8 cellular contexts compared by ENCODE assay signal in the genomic region with DNA sequence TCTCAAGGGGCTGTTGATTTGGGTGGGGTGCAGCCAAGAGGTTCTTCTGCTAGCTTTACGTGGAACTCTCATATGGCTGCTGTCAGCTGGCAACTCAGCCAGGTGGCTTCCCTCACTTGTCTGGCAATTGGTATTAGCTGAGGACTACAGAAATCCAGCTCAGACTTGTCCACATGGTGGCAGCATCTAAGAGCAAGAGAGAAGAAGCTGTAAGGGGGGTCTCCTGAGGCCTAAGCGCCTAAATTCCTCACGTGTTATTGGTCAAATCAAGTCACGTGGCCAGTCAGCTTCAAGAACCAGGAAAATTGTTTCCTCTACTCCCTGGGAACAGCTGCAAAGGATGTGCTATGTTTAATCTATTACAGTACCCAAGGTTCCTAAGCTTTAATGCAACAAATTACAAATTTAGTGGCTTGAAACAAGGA. TPM values are rescaled to one million over a fixed set of nuclear protein-coding genes. Genes with fewer than 3 reads are reported as not detected.
DNase-seq lines count a peak whose midpoint lies in the region; ATAC-seq, FAIRE-seq and TF ChIP-seq lines count a peak whose summit lies in the region.

No MANE protein-coding gene starts in this region.

- peaks cover 6% of the 10 kb centered on the region for H3K36me3 Mint-ChIP-seq in Caco-2 (ENCODE audit: insufficient read depth, unreplicated experiment)
- no peaks in the 10 kb centered on the region for H3K36me3 Mint-ChIP-seq in activated CD4-positive, alpha-beta T cell treated with anti-CD3 and anti-CD28 coated beads, Interleukin-2, amount 10 ng/mL, durations not matched to agents 24 days and 14 days (ENCODE audit: low read depth)

- DNase-seq in Caco-2 (peak; percentile 69 to 83), NCI-H345 treated with DMSO at 0.1 percent for 48 hours (lab: John Stamatoyannopoulos, UW; ENCODE audit: unreplicated experiment) (peak; percentile 59), heart left ventricle (peak in 4 of 5 donors; percentile 83 to 85 (median 84)), small intestine (peak; percentile 51), putamen (ENCODE audit: low spot score) (no peak)
- DNase-seq in activated CD4-positive, alpha-beta T cell treated with anti-CD3 and anti-CD28 coated beads, Interleukin-2, amount 10 ng/mL, durations not matched to agents 24 days and 14 days, result peak; percentile 71

- peaks cover 4% of the 10 kb centered on the region for H3K27me3 Mint-ChIP-seq in Caco-2 (ENCODE audit: insufficient read depth, unreplicated experiment)
- peaks cover 24% of the 10 kb centered on the region for H3K27me3 Mint-ChIP-seq in activated CD4-positive, alpha-beta T cell treated with anti-CD3 and anti-CD28 coated beads, Interleukin-2, amount 10 ng/mL, durations not matched to agents 24 days and 14 days

- no peaks in the 10 kb centered on the region for H3K9me3 Mint-ChIP-seq in Caco-2 (ENCODE audit: unreplicated experiment)
- H3K9me3 Mint-ChIP-seq in activated CD4-positive, alpha-beta T cell treated with anti-CD3 and anti-CD28 coated beads, Interleukin-2, amount 10 ng/mL, durations not matched to agents 24 days and 14 days, result no peaks in the 10 kb centered on the region

- no peak overlapping the region for H3K4me3 Mint-ChIP-seq in Caco-2 (ENCODE audit: unreplicated experiment)
- H3K4me3 Mint-ChIP-seq in activated CD4-positive, alpha-beta T cell treated with anti-CD3 and anti-CD28 coated beads, Interleukin-2, amount 10 ng/mL, durations not matched to agents 24 days and 14 days, result no peak overlapping the region

- H3K9me3 ChIP-seq in Caco-2 (peaks cover 3% of the 10 kb centered on the region; the same call in 1 of the 2 replicates), HEK293 (ENCODE audit: control insufficient read depth, insufficient read depth, low read depth, low read length) (no peaks in the 10 kb centered on the region), heart left ventricle (no peaks in the 10 kb centered on the region), small intestine (ENCODE audit: control insufficient read depth, low read depth) (no peaks in the 10 kb centered on the region)

- FAIRE-seq in small intestine (lab: Jason Lieb, UNC), result no peak

- CTCF ChIA-PET in Caco-2 (lab: Charles Lee), result interaction anchor here (0.6 to 1.3 kb wide), 17 partner anchors 11 to 353 kb away, joined by 3 to 42 read pairs (median 5); a partner anchor contains a TSS
- CTCF ChIA-PET in HEK293 (lab: Yijun Ruan, JAX), result interaction anchor here (0.5 to 12.7 kb wide), 24 partner anchors 9 to 486 kb away, joined by 3 to 380 read pairs (median 4); a partner anchor contains a TSS

- H3K27ac Mint-ChIP-seq in Caco-2 (ENCODE audit: unreplicated experiment), result no peak overlapping the region
- H3K27ac Mint-ChIP-seq in activated CD4-positive, alpha-beta T cell treated with anti-CD3 and anti-CD28 coated beads, Interleukin-2, amount 10 ng/mL, durations not matched to agents 24 days and 14 days, result no peak overlapping the region

- no peak for TF ChIP-seq POLR2A in heart left ventricle (IDR thresholded peaks at IDR 0.05)

- POLR2A ChIA-PET in Caco-2 (lab: Charles Lee) (no interaction called here), HEK293 (lab: Yijun Ruan, JAX) (interaction anchor here (2.3 kb wide), 1 partner anchor 19 kb away, joined by 10 read pairs; a partner anchor contains a TSS)

- intact Hi-C loops in Caco-2 (cut with micrococcal nuclease; ENCODE audit: unreplicated experiment), result loop anchor here (1.0 to 5.0 kb wide), 3 partner anchors 91 to 281 kb away; no protein-coding TSS in a partner anchor
- intact Hi-C loops in activated CD4-positive, alpha-beta T cell treated with anti-CD3 and anti-CD28 coated beads, Interleukin-2, amount 10 ng/mL, durations not matched to agents 24 days and 14 days (cut with micrococcal nuclease), result loop anchor here (5.0 kb wide), 1 partner anchor 351 kb away; no protein-coding TSS in a partner anchor
- intact Hi-C loops in heart left ventricle (cut with DNase I), result loop anchor here (1.0 to 10.0 kb wide), 12 partner anchors 33 to 354 kb away; a partner anchor contains a TSS

- no peaks in the 10 kb centered on the region for H3K4me1 ChIP-seq in Caco-2
- H3K4me1 ChIP-seq in HEK293 (ENCODE audit: control insufficient read depth, insufficient read depth, low read length), result peaks cover 7% of the 10 kb centered on the region; the same call in 1 of the 2 replicates
- H3K4me1 ChIP-seq in heart left ventricle, result peaks cover 0 to 30% (median 13%) of the 10 kb centered on the region in 12 donors
- H3K4me1 ChIP-seq in small intestine (ENCODE audit: control insufficient read depth in 2 of 2, insufficient read depth in 1 of 2, low read depth in 1 of 2, low read length in 1 of 2), result no peaks in the 10 kb centered on the region

- no peak overlapping the region for H3K4me3 ChIP-seq in Caco-2 (ENCODE audit: low read depth, low read length)
- H3K4me3 ChIP-seq in HEK293 (ENCODE audit: low read depth, low read length), result no peak overlapping the region
- H3K4me3 ChIP-seq in heart left ventricle, result no peak overlapping the region
- no peak overlapping the region for H3K4me3 ChIP-seq in small intestine (ENCODE audit: low read depth in 1 of 2, low read length in 2 of 2)

- H3K27ac ChIP-seq in HEK293 (ENCODE audit: extremely low read depth, low read depth, low read length) (no peak overlapping the region), heart left ventricle (peak overlapping the region in 2 of 12 donors; percentile 26 to 46), small intestine (ENCODE audit: low read depth in 1 of 2, low read length in 1 of 2) (no peak overlapping the region)

- ATAC-seq in heart left ventricle (peak; percentile 39 to 62 (median 50)), esophagus mucosa (no peak)

- H3K36me3 ChIP-seq in Caco-2 (ENCODE audit: control insufficient read depth, insufficient read depth, low read length) (no peaks in the 10 kb centered on the region), HEK293 (ENCODE audit: control insufficient read depth in 2 of 2, insufficient read depth in 1 of 2, low read length in 2 of 2) (no peaks in the 10 kb centered on the region), heart left ventricle (no peaks in the 10 kb centered on the region), small intestine (ENCODE audit: control insufficient read depth in 2 of 2, insufficient read depth in 2 of 2, low read length in 2 of 2) (no peaks in the 10 kb centered on the region)

- peak; percentile 35 to 44 for TF ChIP-seq CTCF in Caco-2 (IDR thresholded peaks at IDR 0.05; ENCODE audit: insufficient read depth in 1 of 2, low read depth in 1 of 2, low read length in 1 of 2, severe bottlenecking in 1 of 2, unreplicated experiment in 1 of 2)
- no peak; the same call in 1 of the 2 replicates for TF ChIP-seq CTCF in HEK293 (tag by site-specific recombination; IDR thresholded peaks at IDR 0.05)
- TF ChIP-seq CTCF in heart left ventricle (IDR thresholded peaks at IDR 0.05), result peak; percentile 35 to 79 (median 66)

- H3K27me3 ChIP-seq in Caco-2 (replicated peaks; ENCODE audit: control insufficient read depth, insufficient read depth, low read length), result no peaks in the 10 kb centered on the region; the same call in 1 of the 2 replicates
- no peaks in the 10 kb centered on the region for H3K27me3 ChIP-seq in heart left ventricle
- H3K27me3 ChIP-seq in small intestine (ENCODE audit: control insufficient read depth in 2 of 2, insufficient read depth in 2 of 2, low read length in 2 of 2), result no peaks in the 10 kb centered on the region

- H3K4me1 Mint-ChIP-seq in Caco-2 (ENCODE audit: low read depth, unreplicated experiment), result peaks cover 7% of the 10 kb centered on the region
- peaks cover 13% of the 10 kb centered on the region for H3K4me1 Mint-ChIP-seq in activated CD4-positive, alpha-beta T cell treated with anti-CD3 and anti-CD28 coated beads, Interleukin-2, amount 10 ng/mL, durations not matched to agents 24 days and 14 days

- BruUV-seq in Caco-2 (replicated peaks; lab: Mats Ljungman, UMichigan), result no TSS peak

- WGBS in heart left ventricle, 4 donors, result 3 to 7% (median 6%) methylated on average over 4 of the region's 4 CpGs
- 19 to 30% (median 27%) methylated on average over 4 of the region's 4 CpGs for WGBS in small intestine, 3 donors

RNA-seq across cellular contexts. Expression of a gene that starts 4.2 kb away (rescaled TPM):
- total RNA-seq in Caco-2 (2022) (0.16 TPM in 1 of 2 replicates, not detected in the other), heart left ventricle (10 to 100 TPM; 11.2 to 32.5 (median 15.9) TPM), esophagus mucosa (6.1 TPM)
- total RNA-seq in activated CD4-positive, alpha-beta T cell treated with anti-CD3 and anti-CD28 coated beads, Interleukin-2, amount 10 ng/mL, durations not matched to agents 24 days and 14 days, result 16.5 and 16.9 TPM in 2 replicates
- polyA plus RNA-seq in heart left ventricle (10 to 100 TPM in 1 of 2 donors, 1 to 10 TPM in 1; 6.5 to 26.0 TPM), small intestine (1 to 10 TPM in 1 of 3 donors, under 1 TPM in 2; 0.45 to 1.7 (median 0.54) TPM)

RNA-seq across cellular contexts. Expression of a gene that starts 18.8 kb away (rescaled TPM):
- 37.9 and 39.6 TPM in 2 replicates for total RNA-seq in Caco-2 (2022)
- total RNA-seq in activated CD4-positive, alpha-beta T cell treated with anti-CD3 and anti-CD28 coated beads, Interleukin-2, amount 10 ng/mL, durations not matched to agents 24 days and 14 days, result 86.6 and 89.4 TPM in 2 replicates
- total RNA-seq in heart left ventricle, result 10 to 100 TPM; 21.6 to 37.5 (median 29.0) TPM
- 10 to 100 TPM; 15.6 to 26.8 TPM for polyA plus RNA-seq in heart left ventricle
- polyA plus RNA-seq in small intestine, result 10 to 100 TPM; 21.6 to 40.8 (median 22.6) TPM
- total RNA-seq in esophagus mucosa, result 41.8 TPM

RNA-seq across cellular contexts. Expression of a gene that starts 53.6 kb away (rescaled TPM):
- 88.2 and 96.8 TPM in 2 replicates for total RNA-seq in Caco-2 (2022)
- total RNA-seq in activated CD4-positive, alpha-beta T cell treated with anti-CD3 and anti-CD28 coated beads, Interleukin-2, amount 10 ng/mL, durations not matched to agents 24 days and 14 days, result 95.1 and 97.4 TPM in 2 replicates
- total RNA-seq in heart left ventricle, result 100 to 1,000 TPM; 163 to 327 (median 223) TPM
- polyA plus RNA-seq in heart left ventricle, result 100 to 1,000 TPM; 126 to 227 TPM
- polyA plus RNA-seq in small intestine, result 10 to 100 TPM; 56.4 to 93.5 (median 85.0) TPM
- total RNA-seq in esophagus mucosa, result 47.3 TPM
